In the genomic region with DNA sequence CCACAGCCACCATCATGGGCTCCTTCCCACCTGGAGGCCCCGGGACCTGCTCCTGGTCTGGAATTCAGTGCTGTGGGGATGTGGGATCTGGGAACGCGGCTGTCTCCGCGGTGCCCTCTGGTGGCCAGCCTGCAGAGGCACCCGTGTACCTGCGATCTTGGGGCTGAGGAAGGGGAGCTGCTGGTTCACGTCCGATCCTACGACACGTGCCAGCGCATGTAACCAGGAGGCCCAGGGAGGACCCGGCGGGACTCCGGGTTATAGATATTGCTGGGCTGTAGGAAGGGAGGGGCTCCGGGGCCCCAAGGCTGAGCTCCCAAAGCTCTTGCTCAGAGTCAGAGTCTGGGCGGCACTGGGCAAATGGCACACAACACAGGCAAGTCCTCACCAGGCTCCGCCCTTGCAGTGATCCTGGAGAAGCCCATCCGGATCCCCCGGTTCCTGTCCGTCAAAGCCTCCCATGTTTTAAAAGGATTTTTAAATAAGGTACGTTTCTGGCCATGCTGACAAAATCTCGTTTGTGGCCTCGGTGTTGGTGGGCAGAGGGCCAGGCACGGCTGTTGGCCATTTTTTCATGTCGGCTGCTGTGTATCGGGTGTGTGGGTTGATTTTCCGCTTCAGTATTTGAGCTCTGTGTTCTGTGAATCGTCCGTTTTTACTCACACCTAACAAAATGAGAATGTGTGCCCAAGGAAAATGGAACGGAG, we compare ENCODE assay signal across 8 cellular contexts. TPM values are rescaled to one million over a fixed set of nuclear protein-coding genes. Genes with fewer than 3 reads are reported as not detected.
DNase-seq lines count a peak whose midpoint lies in the region; ATAC-seq, FAIRE-seq and TF ChIP-seq lines count a peak whose summit lies in the region.

No MANE protein-coding gene starts in this region.

- no peaks in the 10 kb centered on the region for H3K9me3 ChIP-seq in MM.1S (replicated peaks; ENCODE audit: insufficient read depth, low read length)
- no peaks in the 10 kb centered on the region for H3K9me3 ChIP-seq in kidney (ENCODE audit: control insufficient read depth in 1 of 2, low read length in 2 of 2)

- H3K27me3 ChIP-seq in MM.1S (replicated peaks; ENCODE audit: insufficient read depth, low read length) = peaks cover 89% of the 10 kb centered on the region

- in situ Hi-C loops in G401 (cut with HindIII; ENCODE audit: low sequenced_read_pairs) = no loop called here

- H3K4me3 ChIP-seq in MM.1S (ENCODE audit: low read length) (no peak overlapping the region), kidney (ENCODE audit: low read length in 2 of 2) (peak overlapping the region in 1 of 2 donors; percentile 8)

- peak; percentile 87 for DNase-seq in G401 (ENCODE audit: low spot score)
- DNase-seq in MM.1S = peak; percentile 21
- DNase-seq in SW480 (ENCODE audit: low spot score) = peak; percentile 66
- peak; percentile 28 for DNase-seq in central memory CD4-positive, alpha-beta T cell
- DNase-seq in kidney = peak; percentile 82
- DNase-seq in stimulated activated CD4-positive, alpha-beta T cell treated with anti-CD3 and anti-CD28 coated beads, Interleukin-4, amount 100 ng/mL, for 24 hours = peak; percentile 33

- no peaks in the 10 kb centered on the region for H3K79me2 ChIP-seq in MM.1S (ENCODE audit: low read length)

- no peak overlapping the region for H3K4me2 ChIP-seq in MM.1S (ENCODE audit: low read depth, low read length)

- H2AFZ ChIP-seq in MM.1S (ENCODE audit: low read length) = no peak overlapping the region

- H3K36me3 ChIP-seq in MM.1S (replicated peaks; ENCODE audit: insufficient read depth, low read length) = no peaks in the 10 kb centered on the region
- H3K36me3 ChIP-seq in kidney (ENCODE audit: control insufficient read depth in 1 of 2, insufficient read depth in 2 of 2, low read length in 2 of 2) = peaks cover 2 to 5% of the 10 kb centered on the region in 2 donors

- peak; percentile 84 for TF ChIP-seq CTCF in MM.1S (IDR thresholded peaks at IDR 0.05; ENCODE audit: low read length)
- TF ChIP-seq CTCF in kidney (IDR thresholded peaks at IDR 0.05; ENCODE audit: borderline replicate concordance, extremely low read depth, insufficient read depth) = peak; percentile 75

- no peaks in the 10 kb centered on the region for H3K9me2 ChIP-seq in MM.1S (replicated peaks; ENCODE audit: insufficient read depth, low read length)

- no peaks in the 10 kb centered on the region for H4K20me1 ChIP-seq in MM.1S (ENCODE audit: insufficient read depth, low read length)

- H3K27ac ChIP-seq in MM.1S (ENCODE audit: low read length) = no peak overlapping the region
- H3K27ac ChIP-seq in kidney (ENCODE audit: low read depth in 2 of 2, low read length in 2 of 2) = no peak overlapping the region

- ATAC-seq in GM19328 (IDR thresholded peaks at IDR 0.05; ENCODE audit: unreplicated experiment) = no peak
- no peak for ATAC-seq in GM18861 (IDR thresholded peaks at IDR 0.05; ENCODE audit: unreplicated experiment)

- no peak for FAIRE-seq in kidney (lab: Jason Lieb, UNC)

- H3K9ac ChIP-seq in MM.1S (ENCODE audit: low read length) (no peak overlapping the region), kidney (ENCODE audit: low read length in 2 of 2) (no peak overlapping the region)

- H3K4me1 ChIP-seq in MM.1S (ENCODE audit: low read length) (no peaks in the 10 kb centered on the region), kidney (ENCODE audit: control insufficient read depth in 1 of 2, insufficient read depth in 1 of 2, low read depth in 1 of 2, low read length in 2 of 2) (no peaks in the 10 kb centered on the region)

- H3F3A ChIP-seq in MM.1S (ENCODE audit: insufficient read depth, low read length) = no peaks in the 10 kb centered on the region

- intact Hi-C loops in kidney (cut with DNase I) = no loop called here

RNA-seq across cellular contexts. Expression of a gene that starts 20.1 kb away (rescaled TPM):
- total RNA-seq in G401 (2014; rRNA removed; shearing (Covaris generic)) = 79.9 and 105 TPM in 2 replicates
- 69.0 TPM for total RNA-seq in kidney
- polyA plus RNA-seq in kidney (ENCODE audit: insufficient read depth, low read depth, low replicate concordance) = 109 TPM

RNA-seq across cellular contexts. Expression of a gene that starts 53.6 kb away (rescaled TPM):
- 5.8 and 15.2 TPM in 2 replicates for total RNA-seq in G401 (2014; rRNA removed; shearing (Covaris generic))
- total RNA-seq in kidney = 78.6 TPM
- 9.2 TPM for polyA plus RNA-seq in kidney (ENCODE audit: insufficient read depth, low read depth, low replicate concordance)

Comparison
In these comparisons a context has a peak if more than half of its experiments do, and no peak if none do; other contexts are left out.
1. DNase-seq: peak in every context shown above with its lines; median percentile 87 in G401; 82 in kidney; 66 in SW480; 33 in stimulated activated CD4-positive, alpha-beta T cell treated with anti-CD3 and anti-CD28 coated beads, Interleukin-4, amount 100 ng/mL, for 24 hours; 28 in central memory CD4-positive, alpha-beta T cell; 21 in MM.1S.